Comparison of ENCODE assay signal across 9 cellular contexts in genomic region chr20:4227085-4227821, GRCh38. TPM values are rescaled to one million over a fixed set of nuclear protein-coding genes. Genes with fewer than 3 reads are reported as not detected.
DNase-seq lines count a peak whose midpoint lies in the region; TF ChIP-seq lines count a peak whose summit lies in the region.
"Had no signal": no experiment of that assay in that cellular context is flagged by ENCODE, and none has a peak within 500 bp of the region (broad histone marks: within the 10 kb centered on the region; RNA-seq: fewer than 3 reads in every experiment).

No MANE protein-coding gene starts in this region.

- in situ Hi-C loops in transverse colon (cut with MboI; ENCODE audit: low pct_ligation_motif_present in 1 of 4, low pct_unique_long_range_greater_than_20kb in 1 of 4, low sequenced_read_pairs in 3 of 4) = no loop called here
- in situ Hi-C loops in G401 (cut with HindIII; ENCODE audit: low sequenced_read_pairs) = no loop called here

- no peak for TF ChIP-seq EP300 in transverse colon (IDR thresholded peaks at IDR 0.05; ENCODE audit: low read depth)

- no peak overlapping the region for H3K4me3 Mint-ChIP-seq in activated CD4-positive, alpha-beta T cell treated with anti-CD3 and anti-CD28 coated beads, Interleukin-2, amount 10 ng/mL, durations not matched to agents 24 days and 14 days

- no peak overlapping the region for H3K27ac Mint-ChIP-seq in activated CD4-positive, alpha-beta T cell treated with anti-CD3 and anti-CD28 coated beads, Interleukin-2, amount 10 ng/mL, durations not matched to agents 24 days and 14 days

- H3K27me3 ChIP-seq in OCI-LY1 (ENCODE audit: insufficient read depth, low read length) = no peaks in the 10 kb centered on the region
- H3K27me3 ChIP-seq in transverse colon = peaks cover 17% of the 10 kb centered on the region

- H3K27ac ChIP-seq in OCI-LY1 (ENCODE audit: low read depth, low read length, poor library complexity, severe bottlenecking) = no peak overlapping the region
- H3K27ac ChIP-seq in transverse colon = no peak overlapping the region
- H3K27ac ChIP-seq: epithelial cell of prostate had no signal

- no peaks in the 10 kb centered on the region for H3K9me3 Mint-ChIP-seq in activated CD4-positive, alpha-beta T cell treated with anti-CD3 and anti-CD28 coated beads, Interleukin-2, amount 10 ng/mL, durations not matched to agents 24 days and 14 days

- TF ChIP-seq CTCF in OCI-LY1 (IDR thresholded peaks at IDR 0.05; ENCODE audit: low read length) (peak; percentile 28; the same call in 1 of the 2 replicates), fibroblast of mammary gland (conservative IDR thresholded peaks at IDR 0.05; ENCODE audit: control insufficient read depth, insufficient read depth, low read depth, low read length) (peak; percentile 68), transverse colon (IDR thresholded peaks at IDR 0.05) (peak in 4 of 5 experiments; percentile 7 to 35 (median 20))

- H3K4me3 ChIP-seq in OCI-LY1 (ENCODE audit: low read depth, low read length, poor library complexity, severe bottlenecking) (no peak overlapping the region), fibroblast of mammary gland (ENCODE audit: control insufficient read depth, low read depth, low read length) (no peak overlapping the region), transverse colon (no peak overlapping the region)

- H4K20me1 ChIP-seq in OCI-LY1 (ENCODE audit: insufficient read depth, low read length) = no peaks in the 10 kb centered on the region

- no peak for TF ChIP-seq POLR2A in transverse colon (IDR thresholded peaks at IDR 0.05)

- no peaks in the 10 kb centered on the region for H3K79me2 ChIP-seq in OCI-LY1 (ENCODE audit: insufficient read depth, low read length)

- H3K9me3 ChIP-seq in OCI-LY1 (ENCODE audit: low read length) (no peaks in the 10 kb centered on the region), transverse colon (no peaks in the 10 kb centered on the region)

- peaks cover 22% of the 10 kb centered on the region for H3K27me3 Mint-ChIP-seq in activated CD4-positive, alpha-beta T cell treated with anti-CD3 and anti-CD28 coated beads, Interleukin-2, amount 10 ng/mL, durations not matched to agents 24 days and 14 days

- H3K9ac ChIP-seq in OCI-LY1 (ENCODE audit: low read length) = no peak overlapping the region

- no peaks in the 10 kb centered on the region for H3F3A ChIP-seq in OCI-LY1 (ENCODE audit: insufficient read depth, low read length)

- H3K4me2 ChIP-seq in OCI-LY1 (ENCODE audit: low read length) = no peak overlapping the region

- no peaks in the 10 kb centered on the region for H3K36me3 Mint-ChIP-seq in activated CD4-positive, alpha-beta T cell treated with anti-CD3 and anti-CD28 coated beads, Interleukin-2, amount 10 ng/mL, durations not matched to agents 24 days and 14 days (ENCODE audit: low read depth)

- H2AFZ ChIP-seq in OCI-LY1 (ENCODE audit: low read length) = no peak overlapping the region

- H3K4me1 Mint-ChIP-seq in activated CD4-positive, alpha-beta T cell treated with anti-CD3 and anti-CD28 coated beads, Interleukin-2, amount 10 ng/mL, durations not matched to agents 24 days and 14 days = no peaks in the 10 kb centered on the region

- H3K4me1 ChIP-seq in OCI-LY1 (ENCODE audit: insufficient read depth, low read length, severe bottlenecking) (no peaks in the 10 kb centered on the region), transverse colon (peaks cover 0 to 6% (median 2%) of the 10 kb centered on the region in 4 donors)

- no peaks in the 10 kb centered on the region for H3K9me2 ChIP-seq in OCI-LY1 (ENCODE audit: low read depth, low read length)

- intact Hi-C loops in activated CD4-positive, alpha-beta T cell treated with anti-CD3 and anti-CD28 coated beads, Interleukin-2, amount 10 ng/mL, durations not matched to agents 24 days and 14 days (cut with micrococcal nuclease) = no loop called here
- intact Hi-C loops in transverse colon (cut with DNase I; ENCODE audit: low total_unique reads) = no loop called here

- peak; percentile 63 for DNase-seq in activated CD4-positive, alpha-beta T cell treated with anti-CD3 and anti-CD28 coated beads, Interleukin-2, amount 10 ng/mL, durations not matched to agents 24 days and 14 days
- no peak for DNase-seq in activated CD4-positive, alpha-beta T cell treated with anti-CD3 and anti-CD28 coated beads, Interleukin-2, amount 50 U/mL, for 1 hour
- DNase-seq in fibroblast of mammary gland (ENCODE audit: low read depth) = peak; percentile 84
- no peak for DNase-seq in transverse colon
- DNase-seq in G401 (ENCODE audit: low spot score) = no peak
- DNase-seq in T-helper 9 cell = no peak
- DNase-seq in activated naive CD4-positive, alpha-beta T cell (lab: John Stamatoyannopoulos, UW) = no peak

- 92 to 94% methylated on average over 6 of the region's 6 CpGs for whole genome bisulfite sequencing in transverse colon (ENCODE audit: low coverage in 1 of 2), 2 donors

- H3K36me3 ChIP-seq in OCI-LY1 (ENCODE audit: insufficient read depth, low read length) = no peaks in the 10 kb centered on the region
- no peaks in the 10 kb centered on the region for H3K36me3 ChIP-seq in transverse colon

RNA-seq across cellular contexts. Expression of gene ADRA1D, which starts 21.8 kb away (rescaled TPM):
- not detected in 2 replicates for total RNA-seq in activated CD4-positive, alpha-beta T cell treated with anti-CD3 and anti-CD28 coated beads, Interleukin-2, amount 10 ng/mL, durations not matched to agents 24 days and 14 days
- total RNA-seq in transverse colon = 1 to 10 TPM in 2 of 4 donors, under 1 TPM in 1, not detected in 1; 0.64 to 6.4 (median 5.2) TPM
- total RNA-seq in G401 (2014; rRNA removed; shearing (Covaris generic)) = not detected in 2 replicates

Comparison
In these comparisons a context has a peak if more than half of its experiments do, and no peak if none do; other contexts are left out.
1. DNase-seq: peak in activated CD4-positive, alpha-beta T cell treated with anti-CD3 and anti-CD28 coated beads, Interleukin-2, amount 10 ng/mL, durations not matched to agents 24 days and 14 days (single experiment) and fibroblast of mammary gland (single experiment); none in activated CD4-positive, alpha-beta T cell treated with anti-CD3 and anti-CD28 coated beads, Interleukin-2, amount 50 U/mL, for 1 hour (single experiment), transverse colon (single experiment), G401 (single experiment), T-helper 9 cell (single experiment) and activated naive CD4-positive, alpha-beta T cell (0 of 4).
2. Peak in every context shown above with its lines, with median percentiles within 50 percentile points of each other: CTCF ChIP-seq.